ENCODE assay signal across 8 cellular contexts in the genomic region with DNA sequence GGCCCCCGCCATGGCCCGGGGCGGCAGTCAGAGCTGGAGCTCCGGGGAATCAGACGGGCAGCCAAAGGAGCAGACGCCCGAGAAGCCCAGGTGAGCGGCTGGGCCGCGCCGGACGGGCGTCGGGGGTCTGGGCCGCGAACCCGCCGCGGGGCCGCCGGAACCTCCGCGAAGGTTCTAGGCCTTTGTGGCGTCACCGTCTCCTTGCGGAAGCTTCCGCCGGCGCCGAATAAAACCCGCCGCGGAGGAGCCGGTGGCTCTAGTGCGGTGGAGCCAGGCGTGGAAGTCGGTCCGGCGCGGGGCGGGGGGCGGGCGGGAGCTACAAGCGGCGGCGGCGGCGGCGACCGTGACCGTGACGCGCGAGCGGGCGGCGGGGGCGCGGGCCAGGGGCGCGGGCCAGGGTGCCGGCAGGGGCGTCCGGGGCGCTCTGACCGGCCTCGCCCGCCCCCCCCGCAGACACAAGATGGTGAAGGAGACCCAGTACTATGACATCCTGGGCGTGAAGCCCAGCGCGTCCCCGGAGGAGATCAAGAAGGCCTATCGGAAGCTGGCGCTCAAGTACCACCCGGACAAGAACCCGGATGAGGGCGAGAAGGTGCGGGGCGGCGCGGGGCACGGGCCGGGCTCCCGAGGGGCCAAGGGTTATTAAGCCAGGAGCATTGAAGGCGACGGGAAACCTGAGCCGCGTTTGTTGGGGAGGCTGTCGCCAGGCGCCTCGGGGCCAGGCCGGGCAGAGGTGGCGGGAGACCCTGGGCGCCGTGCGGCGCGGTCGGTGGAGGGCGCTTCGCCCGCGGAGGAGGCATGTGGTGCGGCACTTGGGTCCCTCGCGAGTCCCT. TPM values are rescaled to one million over a fixed set of nuclear protein-coding genes. Genes with fewer than 3 reads are reported as not detected.
DNase-seq lines count a peak whose midpoint lies in the region; ATAC-seq and TF ChIP-seq lines count a peak whose summit lies in the region.

Gene DNAJA4, plus strand, starts transcription at position 259 of the 833 bp plus-strand sequence. Its CDS starts 202 bp downstream, at position 461.

- H3K27me3 ChIP-seq in iPS DF 6.9 (ENCODE audit: control insufficient read depth, insufficient read depth, low read length): no peaks in the 10 kb centered on the region

- intact Hi-C loops in T-helper 2 cell treated with Interferon-gamma antibody and Interleukin-4, amounts not matched to agents 100 ng/mL and 5 ng/mL, for 36 hours (cut with micrococcal nuclease): loop anchor here (2.0 kb wide), 1 partner anchor 34 kb away; the partner anchor contains the start of gene SKIC8

- no peak within 1 kb of the TSS for H3K27ac ChIP-seq in iPS DF 6.9 (ENCODE audit: low read length)
- peak within 1 kb of the TSS; percentile 18 to 96 (median 87) for H3K27ac ChIP-seq in skin epidermis

- H3K9me3 ChIP-seq in iPS DF 6.9 (ENCODE audit: control insufficient read depth, insufficient read depth, low read length): no peaks in the 10 kb centered on the region

- no CpG with 5 or more reads among the region's 107 CpGs for WGBS in iPS DF 6.9 (ENCODE audit: insufficient coverage, insufficient read length)

- peak within 1 kb of the TSS; percentile 45 for H3K4me3 ChIP-seq in astrocyte of the spinal cord (ENCODE audit: low read depth, low read length)
- H3K4me3 ChIP-seq in iPS DF 6.9 (ENCODE audit: low read length): peak within 1 kb of the TSS; percentile 19; the same call in 1 of the 2 replicates
- peak within 1 kb of the TSS; percentile 41 to 71 (median 56) for H3K4me3 ChIP-seq in skin epidermis

- TF ChIP-seq CTCF in GM13977 (IDR thresholded peaks at IDR 0.05; ENCODE audit: extremely low read depth, insufficient read depth, missing control alignments) (peak; percentile 28), astrocyte of the spinal cord (IDR thresholded peaks at IDR 0.05; ENCODE audit: low read depth, low read length) (peak; percentile 16)

- H3K36me3 ChIP-seq in iPS DF 6.9 (ENCODE audit: control insufficient read depth, insufficient read depth, low read length): no peaks in the 10 kb centered on the region

- DNase-seq in GM13977 (ENCODE audit: low spot score) (peak; percentile 81), astrocyte of the spinal cord (ENCODE audit: low read depth, low spot score) (peak; percentile 8), iPS DF 6.9 (ENCODE audit: low read depth, low spot score) (no peak), GOT3 (lab: John Stamatoyannopoulos, UW) (no peak)

- in situ Hi-C loops in GM13977 (cut with MboI; ENCODE audit: low pct_unique_long_range_greater_than_20kb, low sequenced_read_pairs, unreplicated experiment): no loop called here
- in situ Hi-C loops in astrocyte of the spinal cord (cut with HindIII; ENCODE audit: low sequenced_read_pairs): no loop called here

- peaks cover 4% of the 10 kb centered on the region; the same call in 1 of the 2 replicates for H3K4me1 ChIP-seq in iPS DF 6.9 (ENCODE audit: control insufficient read depth, insufficient read depth, low read length)

- ATAC-seq in GM19455 (IDR thresholded peaks at IDR 0.05; ENCODE audit: unreplicated experiment) (no peak), GM18867 (IDR thresholded peaks at IDR 0.05; ENCODE audit: unreplicated experiment) (no peak)

RNA-seq across cellular contexts. Expression of gene DNAJA4, which starts in this region (rescaled TPM):
- total RNA-seq in T-helper 2 cell treated with Interferon-gamma antibody and Interleukin-4, amounts not matched to agents 100 ng/mL and 5 ng/mL, for 36 hours: 39.2 and 39.5 TPM in 2 replicates

Comparison
In these comparisons a context has a peak if more than half of its experiments do, and no peak if none do; other contexts are left out.
1. DNase-seq: peak in GM13977 (single experiment) and astrocyte of the spinal cord (single experiment); none in iPS DF 6.9 (single experiment) and GOT3 (single experiment).
2. Peak in every context shown above with its lines, with median percentiles within 50 percentile points of each other: H3K4me3 ChIP-seq.